In genomic region chr6:137094411-137095008, GRCh38 we compare ENCODE assay signal across 8 cellular contexts. TPM values are rescaled to one million over a fixed set of nuclear protein-coding genes. Genes with fewer than 3 reads are reported as not detected.
DNase-seq lines count a peak whose midpoint lies in the region; ATAC-seq and TF ChIP-seq lines count a peak whose summit lies in the region.

No MANE protein-coding gene starts in this region.

- H3K9me3 Mint-ChIP-seq in stimulated activated naive CD8-positive, alpha-beta T cell treated with anti-CD3 and anti-CD28 coated beads, Interleukin-15, amount 100 ng/mL, for 72 hours: no peaks in the 10 kb centered on the region

- peaks cover 27% of the 10 kb centered on the region for H3K27me3 Mint-ChIP-seq in stimulated activated naive CD8-positive, alpha-beta T cell treated with anti-CD3 and anti-CD28 coated beads, Interleukin-15, amount 100 ng/mL, for 72 hours

- TF ChIP-seq CTCF in epithelial cell of esophagus (IDR thresholded peaks at IDR 0.05; ENCODE audit: insufficient read depth, low read depth, low read length, missing control alignments): peak; percentile 82

- DNase-seq in ELR (ENCODE audit: low read depth) (peak; percentile 73), NOMO-1 treated with DMSO at 0.1 percent for 48 hours (lab: John Stamatoyannopoulos, UW; ENCODE audit: unreplicated experiment) (peak; percentile 86), epithelial cell of esophagus (ENCODE audit: low read depth) (peak; percentile 78), myocyte (ENCODE audit: low read depth) (peak; percentile 77)
- peak; percentile 10 to 27 for DNase-seq in activated CD8-positive, alpha-beta memory T cell treated with anti-CD3 and anti-CD28 coated beads for 4 hours (ENCODE audit: low read depth in 2 of 2)
- peak; percentile 48 to 53 for DNase-seq in stimulated activated naive CD8-positive, alpha-beta T cell treated with anti-CD3 and anti-CD28 coated beads, Interleukin-15, amount 100 ng/mL, for 72 hours

- peaks cover 26% of the 10 kb centered on the region for H3K4me1 Mint-ChIP-seq in stimulated activated naive CD8-positive, alpha-beta T cell treated with anti-CD3 and anti-CD28 coated beads, Interleukin-15, amount 100 ng/mL, for 72 hours

- ATAC-seq in HG03196 (IDR thresholded peaks at IDR 0.05; ENCODE audit: unreplicated experiment) (peak; percentile 33), GM19328 (IDR thresholded peaks at IDR 0.05; ENCODE audit: unreplicated experiment) (no peak)
- peak; percentile 74 for ATAC-seq in stimulated activated naive CD8-positive, alpha-beta T cell treated with anti-CD3 and anti-CD28 coated beads, Interleukin-15, amount 100 ng/mL, for 72 hours

- H3K4me3 Mint-ChIP-seq in stimulated activated naive CD8-positive, alpha-beta T cell treated with anti-CD3 and anti-CD28 coated beads, Interleukin-15, amount 100 ng/mL, for 72 hours: peak overlapping the region in 1 of 2 donors; percentile 23

- no peak overlapping the region for H3K4me3 ChIP-seq in epithelial cell of esophagus (ENCODE audit: low read length)

- H3K27ac Mint-ChIP-seq in stimulated activated naive CD8-positive, alpha-beta T cell treated with anti-CD3 and anti-CD28 coated beads, Interleukin-15, amount 100 ng/mL, for 72 hours: peak overlapping the region; percentile 4 to 49

RNA-seq across cellular contexts. Expression of gene IL20RA, which starts 49.7 kb away (rescaled TPM):
- total RNA-seq in myocyte: 6.4 and 6.7 TPM in 2 replicates
- polyA plus RNA-seq in myocyte (2012): 6.3 TPM

Comparison
In these comparisons a context has a peak if more than half of its experiments do, and no peak if none do; other contexts are left out.
1. DNase-seq: peak in every context shown above with its lines; median percentile 86 in NOMO-1 treated with DMSO at 0.1 percent for 48 hours; 78 in epithelial cell of esophagus; 77 in myocyte; 73 in ELR; 50 in stimulated activated naive CD8-positive, alpha-beta T cell treated with anti-CD3 and anti-CD28 coated beads, Interleukin-15, amount 100 ng/mL, for 72 hours; 18 in activated CD8-positive, alpha-beta memory T cell treated with anti-CD3 and anti-CD28 coated beads for 4 hours.